8 cellular contexts compared by ENCODE assay signal in the genomic region with DNA sequence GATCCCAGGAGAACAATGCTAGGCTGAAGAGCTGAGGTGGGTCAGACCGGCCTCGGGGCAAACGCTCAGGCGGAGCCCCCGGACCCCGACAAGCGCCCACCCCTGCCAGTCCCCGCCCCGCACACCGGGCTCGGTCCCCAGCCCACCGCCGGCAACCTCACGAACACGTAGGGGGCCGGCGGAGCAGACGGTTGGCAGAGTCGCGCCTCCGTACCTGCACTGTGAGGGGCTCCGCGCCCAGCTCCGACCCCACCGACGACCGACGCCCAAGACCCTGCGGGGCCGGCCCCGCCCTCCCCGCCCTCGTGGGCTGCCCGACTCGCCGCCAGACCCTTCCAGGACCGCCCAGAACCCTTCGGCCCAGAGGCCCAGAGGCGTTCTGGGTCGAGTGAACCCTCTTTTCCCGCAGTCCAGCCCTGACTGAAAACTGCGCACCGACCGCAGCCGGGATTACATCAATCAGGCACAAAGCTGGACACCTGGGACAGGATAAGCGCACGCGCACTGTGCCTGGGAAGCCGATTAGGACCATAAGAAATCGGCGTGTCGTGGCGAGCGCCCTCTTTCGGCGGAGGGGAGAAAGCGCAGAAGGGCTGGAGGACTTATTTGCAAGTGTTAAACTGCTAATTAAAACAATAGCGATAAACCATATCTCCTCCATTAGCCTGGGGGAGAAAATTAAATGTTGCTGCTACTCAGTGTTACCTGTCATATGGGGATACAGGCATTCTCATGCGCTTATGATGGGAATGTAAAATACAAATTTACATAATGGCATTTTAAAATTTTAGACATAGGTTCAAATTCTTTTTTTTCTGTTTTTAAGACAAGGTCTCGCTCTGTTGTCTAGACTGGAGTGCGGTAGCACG. TPM values are rescaled to one million over a fixed set of nuclear protein-coding genes. Genes with fewer than 3 reads are reported as not detected.
DNase-seq lines count a peak whose midpoint lies in the region; ATAC-seq and TF ChIP-seq lines count a peak whose summit lies in the region.

No MANE protein-coding gene starts in this region.

- H3K36me3 ChIP-seq in Caco-2 (ENCODE audit: control insufficient read depth, insufficient read depth, low read length) (no peaks in the 10 kb centered on the region; the same call in 1 of the 2 replicates), OCI-LY3 (replicated peaks; ENCODE audit: low read depth, low read length) (no peaks in the 10 kb centered on the region)

- H3K4me1 Mint-ChIP-seq in Caco-2 (ENCODE audit: low read depth, unreplicated experiment), result peaks cover 6% of the 10 kb centered on the region

- H3K4me3 ChIP-seq in Caco-2 (ENCODE audit: low read depth, low read length) (peak overlapping the region; percentile 77), OCI-LY3 (ENCODE audit: low read length) (peak overlapping the region; percentile 89)

- no peaks in the 10 kb centered on the region for H3K9me3 ChIP-seq in Caco-2
- no peaks in the 10 kb centered on the region for H3K9me3 ChIP-seq in OCI-LY3 (ENCODE audit: insufficient read depth, low read length)

- H3K9me3 Mint-ChIP-seq in Caco-2 (ENCODE audit: unreplicated experiment), result no peaks in the 10 kb centered on the region

- H3K27ac Mint-ChIP-seq in Caco-2 (ENCODE audit: unreplicated experiment), result peak overlapping the region; percentile 92

- peak overlapping the region; percentile 97 for H2AFZ ChIP-seq in OCI-LY3 (ENCODE audit: low read depth, low read length)

- intact Hi-C loops in Caco-2 (cut with micrococcal nuclease; ENCODE audit: unreplicated experiment), result loop anchor here (2.0 to 5.0 kb wide), 2 partner anchors 125 to 140 kb away; no protein-coding TSS in a partner anchor

- CTCF ChIA-PET in Caco-2 (lab: Charles Lee), result interaction anchor here (0.6 to 2.0 kb wide), 21 partner anchors 8 to 1134 kb away, joined by 3 to 17 read pairs (median 4); a partner anchor contains a TSS

- peak overlapping the region; percentile 76 for H3K27ac ChIP-seq in OCI-LY3 (ENCODE audit: low read length)
- H3K27ac ChIP-seq in epithelial cell of prostate, result peak overlapping the region; percentile 64

- peak; percentile 63 for ATAC-seq in GM21367 (IDR thresholded peaks at IDR 0.05; ENCODE audit: unreplicated experiment)

- BruUV-seq in Caco-2 (replicated peaks; lab: Mats Ljungman, UMichigan), result no TSS peak

- POLR2A ChIA-PET in Caco-2 (lab: Charles Lee), result interaction anchor here (0.7 to 1.3 kb wide), 5 partner anchors 9 to 563 kb away, joined by 3 to 7 read pairs (median 5); a partner anchor contains a TSS

- TF ChIP-seq CTCF in Caco-2 (IDR thresholded peaks at IDR 0.05; ENCODE audit: insufficient read depth in 1 of 2, low read depth in 1 of 2, low read length in 1 of 2, severe bottlenecking in 1 of 2, unreplicated experiment in 1 of 2), result peak; percentile 95
- TF ChIP-seq CTCF in OCI-LY3 (IDR thresholded peaks at IDR 0.05; ENCODE audit: low read depth, low read length), result peak; percentile 95

- peak overlapping the region; percentile 93 for H3K4me2 ChIP-seq in OCI-LY3 (ENCODE audit: low read length)

- DNase-seq in Caco-2, result peak; percentile 90 to 94
- peak; percentile 55 for DNase-seq in HuH-7.5 (ENCODE audit: low spot score)
- DNase-seq in activated T-cell treated with anti-CD3 and anti-CD28 coated beads for 24 hours (ENCODE audit: low read depth), result peak; percentile 90
- no peak for DNase-seq in epithelial cell of prostate (ENCODE audit: low read depth, low spot score)
- DNase-seq in mucosa of gallbladder (ENCODE audit: low spot score), result peak; percentile 94
- DNase-seq in stimulated activated CD8-positive, alpha-beta memory T cell treated with anti-CD3 and anti-CD28 coated beads, Interleukin-4, amount 100 ng/mL, for 4 hours (ENCODE audit: low read depth in 2 of 2, low spot score in 1 of 2), result peak; percentile 86 to 95

- H3K4me1 ChIP-seq in Caco-2 (peaks cover 7% of the 10 kb centered on the region; the same call in 1 of the 2 replicates), OCI-LY3 (ENCODE audit: low read length) (peaks cover 11% of the 10 kb centered on the region)

- H3K36me3 Mint-ChIP-seq in Caco-2 (ENCODE audit: insufficient read depth, unreplicated experiment), result no peaks in the 10 kb centered on the region

- peaks cover 35% of the 10 kb centered on the region for H3K79me2 ChIP-seq in OCI-LY3 (ENCODE audit: low read length)

- peaks cover 3% of the 10 kb centered on the region; the same call in 1 of the 2 replicates for H4K20me1 ChIP-seq in OCI-LY3 (ENCODE audit: insufficient read depth, low read length)

- H3K9ac ChIP-seq in OCI-LY3 (ENCODE audit: low read length), result peak overlapping the region; percentile 81

- H3K27me3 Mint-ChIP-seq in Caco-2 (ENCODE audit: insufficient read depth, unreplicated experiment), result peaks cover 3% of the 10 kb centered on the region

- H3K27me3 ChIP-seq in Caco-2 (replicated peaks; ENCODE audit: control insufficient read depth, insufficient read depth, low read length) (no peaks in the 10 kb centered on the region), OCI-LY3 (ENCODE audit: low read depth, low read length) (no peaks in the 10 kb centered on the region)

- H3K4me3 Mint-ChIP-seq in Caco-2 (ENCODE audit: unreplicated experiment), result peak overlapping the region; percentile 81

RNA-seq across cellular contexts. Expression of a gene that starts 11.7 kb away (rescaled TPM):
- total RNA-seq in Caco-2 (2022), result 132 and 139 TPM in 2 replicates
- 171 TPM for total RNA-seq in mucosa of gallbladder

RNA-seq across cellular contexts. Expression of a gene that starts 29.6 kb away (rescaled TPM):
- total RNA-seq in Caco-2 (2022), result 0.84 and 1.7 TPM in 2 replicates
- 12.9 TPM for total RNA-seq in mucosa of gallbladder

RNA-seq across cellular contexts. Expression of a gene that starts 29.7 kb away (rescaled TPM):
- total RNA-seq in Caco-2 (2022) (8.4 and 9.9 TPM in 2 replicates), mucosa of gallbladder (38.1 TPM)

RNA-seq across cellular contexts. Expression of a gene that starts 48.6 kb away (rescaled TPM):
- 1.9 and 2.2 TPM in 2 replicates for total RNA-seq in Caco-2 (2022)
- total RNA-seq in mucosa of gallbladder, result 4.7 TPM

RNA-seq across cellular contexts. Expression of a gene that starts 49.9 kb away (rescaled TPM):
- 123 and 139 TPM in 2 replicates for total RNA-seq in Caco-2 (2022)
- total RNA-seq in mucosa of gallbladder, result 86.4 TPM
